Comparison of ENCODE assay signal across 9 cellular contexts in genomic region chr12:100199023-100199346, GRCh38.
A peak's percentile ranks its signal among the peaks of the same experiment; 100 is the strongest.
DNase-seq lines count a peak whose midpoint lies in the region; ATAC-seq and TF ChIP-seq lines count a peak whose summit lies in the region.
"Had no signal": no experiment of that assay in that cellular context is flagged by ENCODE, and none has a peak within 500 bp of the region (broad histone marks: within the 10 kb centered on the region; RNA-seq: fewer than 3 reads in every experiment).

No MANE protein-coding gene starts in this region.

- H3K4me1 ChIP-seq in rectal smooth muscle tissue (ENCODE audit: control insufficient read depth, insufficient read depth, low read length): peaks cover 3% of the 10 kb centered on the region

- TF ChIP-seq CTCF in NB4 (IDR thresholded peaks at IDR 0.05; ENCODE audit: low read depth, low read length): no peak

- DNase-seq in NB4 (ENCODE audit: low read depth): no peak
- DNase-seq in epithelial cell of prostate (ENCODE audit: low read depth, low spot score): no peak
- DNase-seq in stimulated activated CD4-positive, alpha-beta T cell treated with anti-CD3 and anti-CD28 coated beads, Interleukin-4, amount 100 ng/mL, for 4 hours: no peak
- no peak for DNase-seq in NCI-H1048 (lab: John Stamatoyannopoulos, UW)
- DNase-seq in midbrain (lab: John Stamatoyannopoulos, UW): no peak

- peak overlapping the region; percentile 76 for H3K27ac ChIP-seq in epithelial cell of prostate
- no peak overlapping the region for H3K27ac ChIP-seq in rectal smooth muscle tissue (ENCODE audit: low read depth, low read length)
- H3K27ac ChIP-seq: SK-N-MC had no signal

- no peaks in the 10 kb centered on the region for H3K36me3 ChIP-seq in rectal smooth muscle tissue (ENCODE audit: control insufficient read depth, insufficient read depth, low read length)

- H3K27me3 ChIP-seq in rectal smooth muscle tissue (ENCODE audit: control insufficient read depth, insufficient read depth, low read length): no peaks in the 10 kb centered on the region

- H3K4me3 ChIP-seq in NB4 (ENCODE audit: low read depth, low read length) (peak overlapping the region; percentile 100), rectal smooth muscle tissue (ENCODE audit: low read length) (peak overlapping the region; percentile 94)

- TF ChIP-seq POLR2A in NB4 (IDR thresholded peaks at IDR 0.05; ENCODE audit: extremely low read depth, insufficient read length): no peak

- ATAC-seq in GM18861 (IDR thresholded peaks at IDR 0.05; ENCODE audit: unreplicated experiment) (peak; percentile 1), HG02884 (IDR thresholded peaks at IDR 0.05; ENCODE audit: unreplicated experiment) (no peak)

- H3K9ac ChIP-seq in rectal smooth muscle tissue (ENCODE audit: low read length): peak overlapping the region; percentile 3
